Comparison of ENCODE assay signal across 8 cellular contexts in the genomic region with DNA sequence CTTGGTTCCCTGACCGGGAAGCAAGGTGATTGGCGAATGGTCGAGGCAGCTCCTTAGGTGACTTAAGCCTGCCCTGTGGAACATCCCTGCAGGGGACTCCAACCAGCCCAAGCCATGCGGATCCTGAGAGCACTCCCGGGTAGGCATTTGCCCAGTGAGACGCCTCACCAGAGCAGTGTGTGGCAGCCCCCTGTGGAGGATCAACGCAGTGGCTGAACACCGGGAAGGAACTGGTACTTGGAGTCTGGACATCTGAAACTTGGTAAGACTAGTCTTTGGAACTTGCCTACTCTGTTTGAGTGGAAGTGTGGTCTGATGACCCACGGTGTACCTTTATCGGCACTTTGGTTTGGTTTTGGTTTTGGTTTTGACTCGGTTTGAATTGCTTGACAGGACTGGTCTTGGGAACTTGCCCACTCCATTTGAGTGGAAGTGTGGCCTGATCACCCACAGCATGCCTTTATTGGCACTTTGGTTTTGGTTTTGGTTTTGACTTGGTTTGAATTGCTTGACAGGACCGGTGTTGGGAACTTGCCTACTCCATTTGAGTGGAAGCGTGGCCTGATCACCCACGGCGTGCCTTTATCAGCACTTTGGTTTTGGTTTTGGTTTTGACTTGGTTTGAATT. TPM values are rescaled to one million over a fixed set of nuclear protein-coding genes. Genes with fewer than 3 reads are reported as not detected.
DNase-seq lines count a peak whose midpoint lies in the region; ATAC-seq and TF ChIP-seq lines count a peak whose summit lies in the region.
"Not testable (repeated sequence)": the region's sequence is repeated elsewhere in the genome, so short reads cannot be mapped to it uniquely, and the experiment has no call there.

No MANE protein-coding gene starts in this region.

- not testable (repeated sequence) for H3K27me3 ChIP-seq in CD4-positive, alpha-beta T cell (ENCODE audit: control insufficient read depth, insufficient read depth, low read length)

- CTCF ChIA-PET in CD4-positive, alpha-beta T cell (lab: Charles Lee), result not testable (repeated sequence)

- H3K9me3 ChIP-seq in CD4-positive, alpha-beta T cell (ENCODE audit: control insufficient read depth, low read length), result not testable (repeated sequence)

- not testable (repeated sequence) for H3K9me3 Mint-ChIP-seq in CD4-positive, alpha-beta T cell; naive B cell
- H3K9me3 Mint-ChIP-seq in activated T-helper 1 cell treated with anti-CD3 and anti-CD28 coated beads, Interleukin-12 subunit alpha, Interleukin-12 subunit beta, Interleukin-2, Interleukin-4 antibody, amounts not matched to agents 30 ng/mL and 10 ng/mL and 1 ng/mL, durations not matched to agents 14 hours and 24 hours and 36 hours, result peaks cover 12% of the 10 kb centered on the region

- ATAC-seq in CD4-positive, alpha-beta T cell (ENCODE audit: poor library complexity), result not testable (repeated sequence)
- peak; percentile 53 for ATAC-seq in GM18867 (IDR thresholded peaks at IDR 0.05; ENCODE audit: unreplicated experiment)
- ATAC-seq in GM21390 (IDR thresholded peaks at IDR 0.05; ENCODE audit: unreplicated experiment), result peak; percentile 36
- peak; percentile 41 for ATAC-seq in HG02852 (IDR thresholded peaks at IDR 0.05; ENCODE audit: unreplicated experiment)
- peak; percentile 43 for ATAC-seq in HG03354 (IDR thresholded peaks at IDR 0.05; ENCODE audit: poor library complexity, severe bottlenecking, unreplicated experiment)
- ATAC-seq in naive B cell (ENCODE audit: low read depth in 2 of 2), result peak in 1 of 2 donors; percentile 11

- intact Hi-C loops in CD4-positive, alpha-beta T cell (cut with DNase I, micrococcal nuclease), result not testable (repeated sequence)
- intact Hi-C loops in activated T-helper 1 cell treated with anti-CD3 and anti-CD28 coated beads, Interleukin-12 subunit alpha, Interleukin-12 subunit beta, Interleukin-2, Interleukin-4 antibody, amounts not matched to agents 30 ng/mL and 10 ng/mL and 1 ng/mL, durations not matched to agents 14 hours and 24 hours and 36 hours (cut with micrococcal nuclease), result loop anchor here (2.0 kb wide), 3 partner anchors 46 to 366 kb away; no protein-coding TSS in a partner anchor

- DNase-seq in CD4-positive, alpha-beta T cell; activated T-helper 1 cell treated with anti-CD3 and anti-CD28 coated beads, Interleukin-12 subunit alpha, Interleukin-12 subunit beta, Interleukin-2, Interleukin-4 antibody, amounts not matched to agents 30 ng/mL and 10 ng/mL and 1 ng/mL, durations not matched to agents 14 hours and 24 hours and 36 hours (ENCODE audit: low spot score): not testable (repeated sequence)
- DNase-seq in RPMI7951 (ENCODE audit: low read depth) (peak; percentile 52), naive B cell (peak; percentile 0)

- not testable (repeated sequence) for H3K36me3 Mint-ChIP-seq in CD4-positive, alpha-beta T cell (ENCODE audit: low read depth); activated T-helper 1 cell treated with anti-CD3 and anti-CD28 coated beads, Interleukin-12 subunit alpha, Interleukin-12 subunit beta, Interleukin-2, Interleukin-4 antibody, amounts not matched to agents 30 ng/mL and 10 ng/mL and 1 ng/mL, durations not matched to agents 14 hours and 24 hours and 36 hours (ENCODE audit: low read depth); naive B cell

- H3K4me1 Mint-ChIP-seq in CD4-positive, alpha-beta T cell (ENCODE audit: low read depth), result peaks cover 28% of the 10 kb centered on the region
- peaks cover 38% of the 10 kb centered on the region for H3K4me1 Mint-ChIP-seq in activated T-helper 1 cell treated with anti-CD3 and anti-CD28 coated beads, Interleukin-12 subunit alpha, Interleukin-12 subunit beta, Interleukin-2, Interleukin-4 antibody, amounts not matched to agents 30 ng/mL and 10 ng/mL and 1 ng/mL, durations not matched to agents 14 hours and 24 hours and 36 hours (ENCODE audit: low read depth)
- H3K4me1 Mint-ChIP-seq in naive B cell, result peaks cover 28 to 36% (median 33%) of the 10 kb centered on the region in 3 donors

- H3K27ac Mint-ChIP-seq in CD4-positive, alpha-beta T cell, result peak overlapping the region; percentile 51
- not testable (repeated sequence) for H3K27ac Mint-ChIP-seq in activated T-helper 1 cell treated with anti-CD3 and anti-CD28 coated beads, Interleukin-12 subunit alpha, Interleukin-12 subunit beta, Interleukin-2, Interleukin-4 antibody, amounts not matched to agents 30 ng/mL and 10 ng/mL and 1 ng/mL, durations not matched to agents 14 hours and 24 hours and 36 hours
- H3K27ac Mint-ChIP-seq in naive B cell, result peak overlapping the region; percentile 26 to 98 (median 80)

- H3K27ac ChIP-seq in CD4-positive, alpha-beta T cell (ENCODE audit: low read depth, low read length), result peak overlapping the region; percentile 10

- H3K27me3 Mint-ChIP-seq in CD4-positive, alpha-beta T cell; activated T-helper 1 cell treated with anti-CD3 and anti-CD28 coated beads, Interleukin-12 subunit alpha, Interleukin-12 subunit beta, Interleukin-2, Interleukin-4 antibody, amounts not matched to agents 30 ng/mL and 10 ng/mL and 1 ng/mL, durations not matched to agents 14 hours and 24 hours and 36 hours (ENCODE audit: insufficient read depth); naive B cell: not testable (repeated sequence)

- POLR2A ChIA-PET in CD4-positive, alpha-beta T cell (lab: Charles Lee), result not testable (repeated sequence)

- peak overlapping the region; percentile 71 for H3K4me3 Mint-ChIP-seq in CD4-positive, alpha-beta T cell
- peak overlapping the region; percentile 20 for H3K4me3 Mint-ChIP-seq in activated T-helper 1 cell treated with anti-CD3 and anti-CD28 coated beads, Interleukin-12 subunit alpha, Interleukin-12 subunit beta, Interleukin-2, Interleukin-4 antibody, amounts not matched to agents 30 ng/mL and 10 ng/mL and 1 ng/mL, durations not matched to agents 14 hours and 24 hours and 36 hours
- peak overlapping the region in 6 of 8 donors; percentile 62 to 84 (median 74) for H3K4me3 Mint-ChIP-seq in naive B cell

- TF ChIP-seq CTCF in CD4-positive, alpha-beta T cell (IDR thresholded peaks at IDR 0.05), result not testable (repeated sequence)

RNA-seq across cellular contexts. Expression of gene SAMD3, which starts 38.0 kb away (rescaled TPM):
- 10 to 100 TPM; 24.3 to 28.7 TPM for total RNA-seq in CD4-positive, alpha-beta T cell
- 0.96 and 1.2 TPM in 2 replicates for total RNA-seq in RPMI7951 (2014; rRNA removed; shearing (Covaris generic))
- 3.1 and 4.6 TPM in 2 replicates for total RNA-seq in activated T-helper 1 cell treated with anti-CD3 and anti-CD28 coated beads, Interleukin-12 subunit alpha, Interleukin-12 subunit beta, Interleukin-2, Interleukin-4 antibody, amounts not matched to agents 30 ng/mL and 10 ng/mL and 1 ng/mL, durations not matched to agents 14 hours and 24 hours and 36 hours
- polyA plus RNA-seq in naive B cell (ENCODE audit: low read depth in 6 of 6), result under 1 TPM in 5 of 6 donors, not detected in 1; 0.37 to 0.92 (median 0.71) TPM

Comparison
In these comparisons a context has a peak if more than half of its experiments do, and no peak if none do; other contexts are left out.
1. H3K4me3 Mint-ChIP-seq: peak in every context shown above with its lines; median percentile 74 in naive B cell; 71 in CD4-positive, alpha-beta T cell; 20 in activated T-helper 1 cell treated with anti-CD3 and anti-CD28 coated beads, Interleukin-12 subunit alpha, Interleukin-12 subunit beta, Interleukin-2, Interleukin-4 antibody, amounts not matched to agents 30 ng/mL and 10 ng/mL and 1 ng/mL, durations not matched to agents 14 hours and 24 hours and 36 hours.